Comparison of ENCODE assay signal across 1 cellular context in the genomic region with DNA sequence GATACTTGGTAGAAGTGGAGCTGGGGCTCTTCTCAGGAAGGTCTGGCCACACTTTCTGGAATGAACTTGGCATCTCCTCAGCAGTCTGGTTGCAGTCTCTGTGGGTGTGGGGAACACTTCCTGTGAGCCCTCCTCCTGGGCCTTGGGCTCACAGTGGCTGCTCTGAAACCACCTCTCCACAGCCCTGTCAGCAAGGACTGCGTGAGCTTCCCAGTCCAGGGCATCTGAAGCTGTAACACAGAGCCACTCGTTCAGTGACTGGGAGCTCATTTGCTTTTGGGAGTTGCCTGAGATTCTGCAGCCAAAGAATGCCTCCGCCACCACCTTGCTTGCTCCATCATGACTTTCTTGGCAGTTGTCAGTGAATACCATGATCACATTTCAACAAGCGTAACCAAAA.
TF ChIP-seq lines count a peak whose summit lies in the region.

No MANE protein-coding gene starts in this region.

TF ChIP-seq in IMR-90, 13 proteins besides CTCF, POLR2A, EP300 and RAD21:
- TF ChIP-seq FOS (IDR thresholded peaks at IDR 0.05; ENCODE audit: low read depth, low read length) = no peak
- TF ChIP-seq CHD1 (IDR thresholded peaks at IDR 0.05; ENCODE audit: low read depth, low read length) = no peak
- no peak for TF ChIP-seq ELK1 (IDR thresholded peaks at IDR 0.05; ENCODE audit: borderline replicate concordance, low read depth, low read length)
- no peak for TF ChIP-seq MXI1 (IDR thresholded peaks at IDR 0.05; ENCODE audit: borderline replicate concordance, low read depth, low read length)
- TF ChIP-seq RCOR1 (IDR thresholded peaks at IDR 0.05; ENCODE audit: insufficient replicate concordance, low read length) = no peak
- no peak for TF ChIP-seq CEBPB (IDR thresholded peaks at IDR 0.05; ENCODE audit: low read depth, low read length)
- TF ChIP-seq MAFK (IDR thresholded peaks at IDR 0.05; ENCODE audit: low read depth, low read length) = no peak
- TF ChIP-seq NFE2L2 (IDR thresholded peaks at IDR 0.05; ENCODE audit: low read depth, low read length) = no peak
- no peak for TF ChIP-seq SMC3 (IDR thresholded peaks at IDR 0.05; ENCODE audit: low read depth, low read length)
